1 cellular context compared by ENCODE assay signal in genomic region chr6:110566346-110567125, GRCh38.
A peak's percentile ranks its signal among the peaks of the same experiment; 100 is the strongest.
TF ChIP-seq lines count a peak whose summit lies in the region.

No MANE protein-coding gene starts in this region.

TF ChIP-seq in HepG2, 621 proteins besides CTCF, POLR2A, EP300 and RAD21 (continued from another document and continues in another):
- TF ChIP-seq ZBTB4 (CRISPR knock-in tag; IDR thresholded peaks at IDR 0.05; ENCODE audit: borderline replicate concordance) (no peak), MAF1 (CRISPR knock-in tag; IDR thresholded peaks at IDR 0.05; ENCODE audit: borderline replicate concordance) (no peak), SRSF9 (IDR thresholded peaks at IDR 0.05; ENCODE audit: borderline replicate concordance, insufficient read depth, low read depth, low read length, poor library complexity, severe bottlenecking) (no peak), ZNF142 (CRISPR knock-in tag; IDR thresholded peaks at IDR 0.05) (no peak), ZNF160 (CRISPR knock-in tag; IDR thresholded peaks at IDR 0.05) (no peak), ARNT (IDR thresholded peaks at IDR 0.05) (no peak), ZC3H13 (CRISPR knock-in tag; IDR thresholded peaks at IDR 0.05) (no peak), ZNF770 (CRISPR knock-in tag; IDR thresholded peaks at IDR 0.05) (no peak), STAG1 (CRISPR knock-in tag; IDR thresholded peaks at IDR 0.05) (no peak), ZSCAN9 (CRISPR knock-in tag; IDR thresholded peaks at IDR 0.05; ENCODE audit: borderline replicate concordance) (no peak), ZFP1 (CRISPR knock-in tag; IDR thresholded peaks at IDR 0.05) (0 out of 2 replicates have a peak, but pooled peaks have one; percentile 32), ZFY (CRISPR knock-in tag; IDR thresholded peaks at IDR 0.05) (no peak), ZNF644 (CRISPR knock-in tag; IDR thresholded peaks at IDR 0.05; ENCODE audit: low read depth) (peak; percentile 72), HOMEZ (CRISPR knock-in tag; IDR thresholded peaks at IDR 0.05; ENCODE audit: low read depth) (peak; percentile 46), ZNF501 (CRISPR knock-in tag; IDR thresholded peaks at IDR 0.05) (no peak), PHB2 (IDR thresholded peaks at IDR 0.05; ENCODE audit: partially characterized antibody) (no peak), JUN (CRISPR knock-in tag; IDR thresholded peaks at IDR 0.05) (no peak), NFE2L1 (CRISPR knock-in tag; IDR thresholded peaks at IDR 0.05; ENCODE audit: borderline replicate concordance) (no peak), ZNF230 (CRISPR knock-in tag; IDR thresholded peaks at IDR 0.05) (no peak), ZNF296 (CRISPR knock-in tag; conservative IDR thresholded peaks at IDR 0.05) (no peak), ZBTB3 (CRISPR knock-in tag; IDR thresholded peaks at IDR 0.05; ENCODE audit: borderline replicate concordance, low read depth) (no peak; the same call in 1 of the 2 replicates), NFKBIZ (CRISPR knock-in tag; IDR thresholded peaks at IDR 0.05) (peak; percentile 13; the same call in 1 of the 2 replicates), ZNF713 (CRISPR knock-in tag; IDR thresholded peaks at IDR 0.05) (0 out of 2 replicates have a peak, but pooled peaks have one; percentile 60), ZBTB21 (CRISPR knock-in tag; IDR thresholded peaks at IDR 0.05) (no peak), DNMT1 (CRISPR knock-in tag; IDR thresholded peaks at IDR 0.05) (no peak), KDM4B (CRISPR knock-in tag; IDR thresholded peaks at IDR 0.05) (no peak), RFXANK (CRISPR knock-in tag; IDR thresholded peaks at IDR 0.05) (no peak; the same call in 1 of the 2 replicates), JUND (CRISPR knock-in tag; IDR thresholded peaks at IDR 0.05) (no peak), NCOA1 (CRISPR knock-in tag; IDR thresholded peaks at IDR 0.05) (no peak), PAXIP1 (CRISPR knock-in tag; conservative IDR thresholded peaks at IDR 0.05) (peak; percentile 92), GPN1 (CRISPR knock-in tag; IDR thresholded peaks at IDR 0.05; ENCODE audit: borderline replicate concordance) (no peak), CHD2 (IDR thresholded peaks at IDR 0.05; ENCODE audit: low read depth, low read length) (no peak), ZNF430 (CRISPR knock-in tag; IDR thresholded peaks at IDR 0.05) (peak; percentile 34; the same call in 1 of the 2 replicates), ZNF589 (CRISPR knock-in tag; conservative IDR thresholded peaks at IDR 0.05) (no peak), ZNF646 (CRISPR knock-in tag; IDR thresholded peaks at IDR 0.05) (no peak), ZSCAN25 (CRISPR knock-in tag; IDR thresholded peaks at IDR 0.05) (no peak), ZNF414 (CRISPR knock-in tag; IDR thresholded peaks at IDR 0.05) (no peak), KAT7 (CRISPR knock-in tag; IDR thresholded peaks at IDR 0.05; ENCODE audit: borderline replicate concordance) (no peak)
